Comparison of ENCODE assay signal across 8 cellular contexts in the genomic region with DNA sequence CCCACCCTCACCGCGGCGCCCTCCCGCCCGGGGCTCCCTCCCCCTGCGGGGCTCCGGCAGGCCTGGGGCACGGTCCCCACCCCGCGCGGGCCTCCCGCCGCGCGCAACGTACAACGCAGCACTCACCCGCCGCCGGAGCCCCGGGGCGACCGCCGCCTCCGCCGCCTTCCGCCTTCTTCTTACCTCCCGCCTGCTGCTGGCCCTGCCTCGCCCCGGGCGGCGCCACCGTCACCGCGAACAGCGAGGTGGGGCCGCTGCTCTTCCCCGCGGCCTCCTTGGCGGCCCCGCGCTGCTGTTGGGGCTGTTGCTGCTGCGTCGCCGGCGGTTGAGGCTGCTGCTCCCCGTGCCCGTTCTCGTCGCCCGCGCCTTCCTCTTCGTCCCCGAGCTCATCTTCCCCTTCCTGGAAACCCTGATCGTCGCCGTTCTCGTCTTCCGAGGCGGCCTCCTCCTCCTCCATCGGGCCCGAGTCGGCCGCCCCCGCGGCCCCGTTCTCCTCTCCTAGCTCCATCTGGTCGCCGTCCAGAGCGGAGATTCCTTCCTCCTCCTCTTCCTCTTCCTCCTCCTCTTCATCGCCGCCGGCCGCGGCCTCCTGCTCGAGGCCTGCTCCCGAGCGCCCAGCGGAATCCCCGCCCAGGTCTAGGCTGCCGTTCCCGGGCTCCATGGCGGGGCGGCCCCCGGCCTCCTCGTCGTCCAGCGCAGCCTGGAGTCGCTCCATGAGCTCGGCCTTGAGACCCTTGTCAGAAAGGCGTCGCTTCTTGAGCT. TPM values are rescaled to one million over a fixed set of nuclear protein-coding genes. Genes with fewer than 3 reads are reported as not detected.
DNase-seq lines count a peak whose midpoint lies in the region; ATAC-seq and TF ChIP-seq lines count a peak whose summit lies in the region.

No MANE protein-coding gene starts in this region.

- peaks cover 5% of the 10 kb centered on the region for H3K27me3 Mint-ChIP-seq in CD4-positive, alpha-beta T cell

- no peak for ATAC-seq in CD4-positive, alpha-beta T cell (ENCODE audit: poor library complexity)
- ATAC-seq in GM21786 (IDR thresholded peaks at IDR 0.05; ENCODE audit: unreplicated experiment), result peak; percentile 2
- peak; percentile 6 for ATAC-seq in left lung

- peak overlapping the region; percentile 96 for H3K4me3 Mint-ChIP-seq in CD4-positive, alpha-beta T cell

- H3K4me1 ChIP-seq in left lung, result peaks cover 32 to 49% of the 10 kb centered on the region in 2 donors

- TF ChIP-seq POLR2A in NB4 (IDR thresholded peaks at IDR 0.05; ENCODE audit: extremely low read depth, insufficient read length), result no peak

- H3K9me3 ChIP-seq in CD4-positive, alpha-beta T cell (ENCODE audit: control insufficient read depth, low read length), result no peaks in the 10 kb centered on the region
- H3K9me3 ChIP-seq in left lung, result no peaks in the 10 kb centered on the region

- peak overlapping the region; percentile 88 for H3K4me3 ChIP-seq in NB4 (ENCODE audit: low read depth, low read length)
- peak overlapping the region; percentile 84 for H3K4me3 ChIP-seq in astrocyte of the spinal cord (ENCODE audit: low read depth, low read length)
- H3K4me3 ChIP-seq in left lung, result peak overlapping the region; percentile 95 to 98

- CTCF ChIA-PET in CD4-positive, alpha-beta T cell (lab: Charles Lee), result interaction anchor here (0.7 to 6.2 kb wide), 7 partner anchors 10 to 179 kb away, joined by 3 to 63 read pairs (median 5); partner anchors contain the start of gene COX20

- H3K36me3 ChIP-seq in left lung, result peaks cover 0 to 33% of the 10 kb centered on the region in 2 donors

- intact Hi-C loops in CD4-positive, alpha-beta T cell (cut with DNase I, micrococcal nuclease), result loop anchor here (1.0 to 10.0 kb wide), 9 partner anchors 28 to 411 kb away; partner anchors contain the start of genes ADSS2 (in 2 of the 2), COX20 (in 2 of the 2) and DESI2 (in 2 of the 2)
- intact Hi-C loops in left lung (cut with DNase I), result loop anchor here in 1 of 2 donors (10.0 kb wide), 1 partner anchor 101 kb away; a partner anchor contains a TSS

- no peak for TF ChIP-seq CTCF in CD4-positive, alpha-beta T cell (IDR thresholded peaks at IDR 0.05)
- TF ChIP-seq CTCF in NB4 (IDR thresholded peaks at IDR 0.05; ENCODE audit: low read depth, low read length) (no peak), astrocyte of the spinal cord (IDR thresholded peaks at IDR 0.05; ENCODE audit: low read depth, low read length) (no peak), left lung (IDR thresholded peaks at IDR 0.05) (no peak)

- H3K27ac ChIP-seq in CD4-positive, alpha-beta T cell (ENCODE audit: low read depth, low read length), result peak overlapping the region; percentile 99
- peak overlapping the region; percentile 100 for H3K27ac ChIP-seq in left lung

- H3K9me3 Mint-ChIP-seq in CD4-positive, alpha-beta T cell, result no peaks in the 10 kb centered on the region

- DNase-seq in CD4-positive, alpha-beta T cell, result peak in 4 of 10 experiments; percentile 16 to 57 (median 28)
- DNase-seq in NB4 (ENCODE audit: low read depth), result no peak
- no peak for DNase-seq in astrocyte of the spinal cord (ENCODE audit: low read depth, low spot score)
- DNase-seq in left lung, result peak; percentile 59 to 89
- peak; percentile 13 to 17 for DNase-seq in stimulated activated CD4-positive, alpha-beta T cell treated with anti-CD3 and anti-CD28 coated beads, Interleukin-4, amount 100 ng/mL, for 48 hours (ENCODE audit: low read depth in 2 of 2)
- no peak for DNase-seq in NCI-H510A (lab: John Stamatoyannopoulos, UW)
- DNase-seq in A172 (ENCODE audit: low spot score), result no peak

- in situ Hi-C loops in astrocyte of the spinal cord (cut with HindIII; ENCODE audit: low sequenced_read_pairs), result no loop called here

- POLR2A ChIA-PET in CD4-positive, alpha-beta T cell (lab: Charles Lee), result interaction anchor here (0.8 to 22.6 kb wide), 17 partner anchors 11 to 1608 kb away, joined by 3 to 1262 read pairs (median 14); partner anchors contain the start of genes ADSS2, CATSPERE, CEP170 and COX20

- H3K27ac Mint-ChIP-seq in CD4-positive, alpha-beta T cell, result peak overlapping the region; percentile 98

- H3K4me1 Mint-ChIP-seq in CD4-positive, alpha-beta T cell (ENCODE audit: low read depth), result peaks cover 60% of the 10 kb centered on the region

- no peaks in the 10 kb centered on the region for H3K27me3 ChIP-seq in CD4-positive, alpha-beta T cell (ENCODE audit: control insufficient read depth, insufficient read depth, low read length)
- H3K27me3 ChIP-seq in left lung, result no peaks in the 10 kb centered on the region

- peaks cover 64% of the 10 kb centered on the region for H3K36me3 Mint-ChIP-seq in CD4-positive, alpha-beta T cell (ENCODE audit: low read depth)

RNA-seq across cellular contexts. Expression of gene HNRNPU, which starts 0.7 kb away (rescaled TPM):
- 100 to 1,000 TPM; 415 TPM for total RNA-seq in CD4-positive, alpha-beta T cell
- 100 to 1,000 TPM; 248 to 263 TPM for total RNA-seq in left lung
- 520 and 628 TPM in 2 replicates for total RNA-seq in A172 (2014; rRNA removed; shearing (Covaris generic))

RNA-seq across cellular contexts. Expression of gene COX20, which starts 28.2 kb away (rescaled TPM):
- 10 to 100 TPM; 14.5 to 16.8 TPM for total RNA-seq in CD4-positive, alpha-beta T cell
- 10 to 100 TPM; 27.1 to 31.4 TPM for total RNA-seq in left lung
- total RNA-seq in A172 (2014; rRNA removed; shearing (Covaris generic)), result 71.6 and 76.1 TPM in 2 replicates

Comparison
In these comparisons a context has a peak if more than half of its experiments do, and no peak if none do; other contexts are left out.
1. DNase-seq: peak in left lung (2 of 2) and stimulated activated CD4-positive, alpha-beta T cell treated with anti-CD3 and anti-CD28 coated beads, Interleukin-4, amount 100 ng/mL, for 48 hours (2 of 2); none in NB4 (single experiment), astrocyte of the spinal cord (single experiment), NCI-H510A (single experiment) and A172 (single experiment).
2. Peak in every context shown above with its lines, with median percentiles within 50 percentile points of each other: H3K4me3 ChIP-seq.